ENCODE assay signal across 8 cellular contexts in the genomic region with DNA sequence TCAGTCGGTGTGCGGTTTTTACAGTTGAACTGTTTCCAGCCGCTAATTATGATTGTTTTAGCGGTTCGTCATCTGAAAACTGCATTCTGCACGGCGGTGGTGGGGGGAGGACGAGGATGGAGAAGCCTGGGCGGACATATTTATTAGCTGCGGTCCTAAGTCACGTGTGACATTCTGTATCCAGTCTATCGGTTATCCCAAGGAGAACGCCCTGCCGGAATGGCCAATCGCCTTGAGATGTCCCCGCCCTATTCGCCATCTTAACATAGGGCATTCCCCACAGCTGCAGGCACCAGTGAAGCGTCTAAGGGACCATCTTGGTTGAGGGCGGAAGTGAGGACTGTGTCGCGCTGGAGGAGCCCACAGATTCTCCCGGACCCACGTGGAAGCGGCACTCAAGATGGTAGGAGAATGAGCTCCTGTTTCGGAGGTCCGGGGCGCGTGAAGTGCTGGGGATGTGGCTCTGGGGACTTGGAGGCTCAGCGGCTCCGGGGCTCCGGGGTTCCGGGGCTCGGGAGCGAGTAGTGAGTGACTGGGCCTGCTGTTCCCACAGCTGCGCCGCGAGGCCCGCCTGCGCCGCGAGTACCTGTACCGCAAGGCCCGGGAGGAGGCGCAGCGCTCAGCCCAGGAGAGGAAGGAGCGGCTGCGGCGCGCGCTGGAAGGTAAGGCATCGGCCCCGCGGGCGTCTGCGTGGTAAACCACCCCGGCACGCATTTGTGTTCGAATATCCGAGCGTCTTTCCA. TPM values are rescaled to one million over a fixed set of nuclear protein-coding genes. Genes with fewer than 3 reads are reported as not detected.
DNase-seq lines count a peak whose midpoint lies in the region; ATAC-seq and TF ChIP-seq lines count a peak whose summit lies in the region.

A gene with protein sequence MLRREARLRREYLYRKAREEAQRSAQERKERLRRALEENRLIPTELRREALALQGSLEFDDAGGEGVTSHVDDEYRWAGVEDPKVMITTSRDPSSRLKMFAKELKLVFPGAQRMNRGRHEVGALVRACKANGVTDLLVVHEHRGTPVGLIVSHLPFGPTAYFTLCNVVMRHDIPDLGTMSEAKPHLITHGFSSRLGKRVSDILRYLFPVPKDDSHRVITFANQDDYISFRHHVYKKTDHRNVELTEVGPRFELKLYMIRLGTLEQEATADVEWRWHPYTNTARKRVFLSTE (plus strand): TSS at position 365 of the 743 bp plus-strand sequence. CDS start 36 bp downstream, at position 401.

- H3K36me3 Mint-ChIP-seq in immature natural killer cell: peaks cover 31 to 47% (median 40%) of the 10 kb centered on the region in 3 donors

- H3K4me1 Mint-ChIP-seq in immature natural killer cell: peaks cover 32 to 36% of the 10 kb centered on the region in 2 donors

- H3K4me3 Mint-ChIP-seq in immature natural killer cell: peak within 1 kb of the TSS; percentile 92 to 100 (median 100)

- peaks cover 3 to 12% (median 7%) of the 10 kb centered on the region in 3 donors for H3K27me3 Mint-ChIP-seq in immature natural killer cell (ENCODE audit: low read depth in 3 of 3)

- H3K9me3 ChIP-seq in spleen: no peaks in the 10 kb centered on the region

- POLR2A ChIA-PET in AG04449 (lab: Yijun Ruan, JAX): interaction anchor here (0.7 to 1.7 kb wide), 8 partner anchors 8 to 1972 kb away, joined by 3 to 17 read pairs (median 3); partner anchors contain the start of genes PTPN18 and SMPD4

- WGBS in spleen, 5 donors: 0 to 1% (median 0%) methylated on average over 42 to 60 of the region's 60 CpGs

- peaks cover 0 to 70% (median 52%) of the 10 kb centered on the region in 6 donors for H3K36me3 ChIP-seq in spleen

- H3K9me3 Mint-ChIP-seq in immature natural killer cell: no peaks in the 10 kb centered on the region

- intact Hi-C loops in spleen (cut with DNase I; ENCODE audit: low total_unique reads): no loop called here

- peak; percentile 46 for TF ChIP-seq CTCF in AG04449 (IDR thresholded peaks at IDR 0.05; ENCODE audit: insufficient read depth, low read length, missing control alignments)
- no peak for TF ChIP-seq CTCF in WI38 (IDR thresholded peaks at IDR 0.05; ENCODE audit: low read depth, low read length)
- peak; percentile 33 for TF ChIP-seq CTCF in cardiac fibroblast (IDR thresholded peaks at IDR 0.05; ENCODE audit: low read depth, low read length)
- peak in 8 of 11 experiments; percentile 22 to 64 (median 37) for TF ChIP-seq CTCF in spleen (IDR thresholded peaks at IDR 0.05 in 8 of 11, conservative IDR thresholded peaks at IDR 0.05 in 3 of 11)

- H3K27me3 ChIP-seq in spleen (replicated peaks in 1 of 7): no peaks in the 10 kb centered on the region

- CTCF ChIA-PET in AG04449 (lab: Yijun Ruan, JAX): interaction anchor here (1.0 to 9.9 kb wide), 6 partner anchors 9 to 406 kb away, joined by 3 to 53 read pairs (median 14); partner anchors contain the start of genes PTPN18 and SMPD4

- DNase-seq in AG04449 (ENCODE audit: low read depth, low spot score) (peak; percentile 97), NCI-H2227 (lab: John Stamatoyannopoulos, UW; ENCODE audit: unreplicated experiment) (peak; percentile 100), cardiac fibroblast (ENCODE audit: low read depth in 2 of 2) (peak; percentile 99 to 100), immature natural killer cell (peak; percentile 95), spleen (peak; percentile 97)

- ATAC-seq in GM18870 (IDR thresholded peaks at IDR 0.05; ENCODE audit: unreplicated experiment) (peak; percentile 86), HG03139 (IDR thresholded peaks at IDR 0.05; ENCODE audit: unreplicated experiment) (peak; percentile 83)

- peak in 1 of 3 donors; percentile 2 for TF ChIP-seq POLR2A in spleen (IDR thresholded peaks at IDR 0.05)

- peak within 1 kb of the TSS; percentile 85 to 97 (median 93) for H3K27ac ChIP-seq in spleen

- peaks cover 9 to 64% (median 35%) of the 10 kb centered on the region in 6 donors for H3K4me1 ChIP-seq in spleen

- H3K4me3 ChIP-seq in AG04449 (ENCODE audit: low read depth, low read length): peak within 1 kb of the TSS; percentile 93
- H3K4me3 ChIP-seq in WI38 (ENCODE audit: low read depth, low read length): peak within 1 kb of the TSS; percentile 72
- H3K4me3 ChIP-seq in cardiac fibroblast (replicated peaks in 1 of 2; ENCODE audit: low read depth in 2 of 2, low read length in 2 of 2): peak within 1 kb of the TSS; percentile 71 to 92
- H3K4me3 ChIP-seq in spleen: peak within 1 kb of the TSS; percentile 77 to 99 (median 95)

- peak within 1 kb of the TSS; percentile 91 to 99 (median 96) for H3K27ac Mint-ChIP-seq in immature natural killer cell

RNA-seq across cellular contexts. Expression of the gene that starts here (rescaled TPM):
- polyA plus RNA-seq in immature natural killer cell (100 to 1,000 TPM in 1 of 3 donors, 10 to 100 TPM in 2; 45.3 to 103 (median 84.7) TPM), spleen (10 to 100 TPM; 77.4 to 85.0 (median 82.5) TPM)
- 10 to 100 TPM; 50.2 to 82.0 (median 63.4) TPM for total RNA-seq in spleen

Comparison
In these comparisons a context has a peak if more than half of its experiments do, and no peak if none do; other contexts are left out.
1. Peak in every context shown above with its lines: DNase-seq, ATAC-seq, H3K4me3 ChIP-seq and H3K27ac ChIP-seq.